Comparison of ENCODE assay signal across 9 cellular contexts in genomic region chr16:89949756-89950155, GRCh38. TPM values are rescaled to one million over a fixed set of nuclear protein-coding genes. Genes with fewer than 3 reads are reported as not detected.
DNase-seq lines count a peak whose midpoint lies in the region; ATAC-seq, FAIRE-seq and TF ChIP-seq lines count a peak whose summit lies in the region.
"Had no signal": no experiment of that assay in that cellular context is flagged by ENCODE, and none has a peak within 500 bp of the region (broad histone marks: within the 10 kb centered on the region; RNA-seq: fewer than 3 reads in every experiment).

No MANE protein-coding gene starts in this region.

- 93 to 100% methylated on average over 8 to 12 of the region's 12 CpGs for WGBS in endodermal cell (ENCODE audit: insufficient coverage in 1 of 2, insufficient read length in 1 of 2), 2 experiments
- 54 to 63% methylated on average over 12 of the region's 12 CpGs for WGBS in pancreas, 2 donors

- H3K9me3 ChIP-seq in NT2/D1 (ENCODE audit: insufficient read depth, low read length) (no peaks in the 10 kb centered on the region), endodermal cell (ENCODE audit: control insufficient read depth, low read length) (peaks cover 4% of the 10 kb centered on the region), pancreas (no peaks in the 10 kb centered on the region)

- FAIRE-seq in pancreas (lab: Jason Lieb, UNC) = no peak
- FAIRE-seq: colon had no signal

- peaks cover 16% of the 10 kb centered on the region for H3K4me1 ChIP-seq in NT2/D1 (ENCODE audit: insufficient read depth, insufficient read length)
- H3K4me1 ChIP-seq in endodermal cell (ENCODE audit: control insufficient read depth, insufficient read depth, low read length) = no peaks in the 10 kb centered on the region
- H3K4me1 ChIP-seq in pancreas = peaks cover 0 to 9% (median 0%) of the 10 kb centered on the region in 3 donors

- H3K27me3 ChIP-seq in NT2/D1 (ENCODE audit: insufficient read depth, insufficient read length) = peaks cover 33% of the 10 kb centered on the region
- peaks cover 16% of the 10 kb centered on the region for H3K27me3 ChIP-seq in endodermal cell (ENCODE audit: control insufficient read depth, insufficient read depth, low read length, poor library complexity, severe bottlenecking)
- no peaks in the 10 kb centered on the region for H3K27me3 ChIP-seq in pancreas

- H3K27me3 Mint-ChIP-seq in Calu3 (ENCODE audit: unreplicated experiment) = peaks cover 24% of the 10 kb centered on the region
- peaks cover 34% of the 10 kb centered on the region for H3K27me3 Mint-ChIP-seq in endodermal cell (ENCODE audit: insufficient read depth)

- DNase-seq in Calu3 (no peak), NT2/D1 (ENCODE audit: low read depth, low spot score) (no peak), endodermal cell (no peak), pancreas (peak in 1 of 6 donors; percentile 54), RKO (ENCODE audit: low spot score) (no peak), NCI-H1048 (lab: John Stamatoyannopoulos, UW) (no peak)

- H3K4me3 ChIP-seq in NT2/D1 (ENCODE audit: insufficient read length, low read depth) (peak overlapping the region; percentile 71), endodermal cell (ENCODE audit: low read length) (peak overlapping the region; percentile 80), pancreas (peak overlapping the region; percentile 47 to 69 (median 54))

- intact Hi-C loops in Calu3 (cut with micrococcal nuclease; ENCODE audit: unreplicated experiment) = no loop called here
- intact Hi-C loops in pancreas (cut with DNase I) = no loop called here

- H3K9me3 Mint-ChIP-seq in Calu3 (ENCODE audit: low read depth, unreplicated experiment) (no peaks in the 10 kb centered on the region), endodermal cell (peaks cover 3% of the 10 kb centered on the region)

- H3K27ac Mint-ChIP-seq in Calu3 (ENCODE audit: unreplicated experiment) (no peak overlapping the region), endodermal cell (no peak overlapping the region)

- peaks cover 8% of the 10 kb centered on the region for H3K4me1 Mint-ChIP-seq in Calu3 (ENCODE audit: low read depth, unreplicated experiment)
- H3K4me1 Mint-ChIP-seq in endodermal cell = no peaks in the 10 kb centered on the region

- no peak overlapping the region for H3K27ac ChIP-seq in endodermal cell (ENCODE audit: low read depth, low read length)
- no peak overlapping the region for H3K27ac ChIP-seq in pancreas

- peak overlapping the region; percentile 65 for H3K4me3 Mint-ChIP-seq in Calu3 (ENCODE audit: low read depth, unreplicated experiment)
- H3K4me3 Mint-ChIP-seq in endodermal cell = peak overlapping the region; percentile 62

- H3K36me3 ChIP-seq in NT2/D1 (ENCODE audit: insufficient read depth, insufficient read length, low read length) (peaks cover 15% of the 10 kb centered on the region), endodermal cell (ENCODE audit: control insufficient read depth, insufficient read depth, low read length) (peaks cover 4% of the 10 kb centered on the region), pancreas (no peaks in the 10 kb centered on the region)

- TF ChIP-seq CTCF in Calu3 (IDR thresholded peaks at IDR 0.05; ENCODE audit: unreplicated experiment) (no peak), endodermal cell (conservative IDR thresholded peaks at IDR 0.05) (no peak), pancreas (IDR thresholded peaks at IDR 0.05) (no peak)

- no peak for ATAC-seq in pancreas
- ATAC-seq in HG02885 (IDR thresholded peaks at IDR 0.05; ENCODE audit: poor library complexity, unreplicated experiment) = no peak
- ATAC-seq in HG02852 (IDR thresholded peaks at IDR 0.05; ENCODE audit: unreplicated experiment) = no peak

- no TSS peak for BruUV-seq in Calu3 (replicated peaks; lab: Mats Ljungman, UMichigan)

- CTCF ChIA-PET in Calu3 (lab: Charles Lee) = interaction anchor here (0.5 to 0.7 kb wide), 2 partner anchors 23 to 137 kb away, joined by 3 to 4 read pairs; no protein-coding TSS in a partner anchor

- peaks cover 24% of the 10 kb centered on the region for H3K36me3 Mint-ChIP-seq in Calu3 (ENCODE audit: insufficient read depth, unreplicated experiment)
- H3K36me3 Mint-ChIP-seq in endodermal cell (ENCODE audit: low read depth) = peaks cover 5% of the 10 kb centered on the region

- peak overlapping the region; percentile 85 for H3K9ac ChIP-seq in NT2/D1 (ENCODE audit: insufficient read length, low read depth)
- no peak overlapping the region for H3K9ac ChIP-seq in endodermal cell (ENCODE audit: extremely low read depth, low read length, poor library complexity, severe bottlenecking)

RNA-seq across cellular contexts. Expression of gene DEF8, which starts 1.2 kb away (rescaled TPM):
- total RNA-seq in Calu3 (2022) = 67.0 and 70.1 TPM in 2 replicates
- 10 to 100 TPM; 74.9 to 81.2 TPM for total RNA-seq in endodermal cell
- 53.8 TPM for polyA plus RNA-seq in endodermal cell (2013, experiment 1 of 2)
- polyA plus RNA-seq in endodermal cell (2013, experiment 2 of 2) = 53.3 TPM
- 10 to 100 TPM; 23.1 to 41.0 (median 27.5) TPM for total RNA-seq in pancreas
- polyA plus RNA-seq in pancreas = 10 to 100 TPM; 68.8 to 72.2 TPM

RNA-seq across cellular contexts. Expression of gene TUBB3, which starts 26.6 kb away (rescaled TPM):
- total RNA-seq in Calu3 (2022) (52.1 and 61.5 TPM in 2 replicates), endodermal cell (100 to 1,000 TPM; 109 to 140 TPM), pancreas (10 to 100 TPM in 1 of 6 donors, 1 to 10 TPM in 3, under 1 TPM in 2; 0.37 to 25.4 (median 1.6) TPM)
- polyA plus RNA-seq in endodermal cell (2013, experiment 1 of 2) = 466 TPM
- polyA plus RNA-seq in endodermal cell (2013, experiment 2 of 2) = 448 TPM
- 1 to 10 TPM; 1.8 to 4.7 TPM for polyA plus RNA-seq in pancreas

RNA-seq across cellular contexts. Expression of gene MC1R, which starts 31.1 kb away (rescaled TPM):
- total RNA-seq in Calu3 (2022) (16.9 and 17.4 TPM in 2 replicates), endodermal cell (1 to 10 TPM; 3.4 to 4.8 TPM), pancreas (1 to 10 TPM; 1.1 to 3.3 (median 1.6) TPM)
- 2.7 TPM for polyA plus RNA-seq in endodermal cell (2013, experiment 1 of 2)
- polyA plus RNA-seq in endodermal cell (2013, experiment 2 of 2) = 2.9 TPM
- polyA plus RNA-seq in pancreas = 10 to 100 TPM in 1 of 2 donors, 1 to 10 TPM in 1; 9.4 to 14.3 TPM
